ENCODE assay signal across 8 cellular contexts in the genomic region with DNA sequence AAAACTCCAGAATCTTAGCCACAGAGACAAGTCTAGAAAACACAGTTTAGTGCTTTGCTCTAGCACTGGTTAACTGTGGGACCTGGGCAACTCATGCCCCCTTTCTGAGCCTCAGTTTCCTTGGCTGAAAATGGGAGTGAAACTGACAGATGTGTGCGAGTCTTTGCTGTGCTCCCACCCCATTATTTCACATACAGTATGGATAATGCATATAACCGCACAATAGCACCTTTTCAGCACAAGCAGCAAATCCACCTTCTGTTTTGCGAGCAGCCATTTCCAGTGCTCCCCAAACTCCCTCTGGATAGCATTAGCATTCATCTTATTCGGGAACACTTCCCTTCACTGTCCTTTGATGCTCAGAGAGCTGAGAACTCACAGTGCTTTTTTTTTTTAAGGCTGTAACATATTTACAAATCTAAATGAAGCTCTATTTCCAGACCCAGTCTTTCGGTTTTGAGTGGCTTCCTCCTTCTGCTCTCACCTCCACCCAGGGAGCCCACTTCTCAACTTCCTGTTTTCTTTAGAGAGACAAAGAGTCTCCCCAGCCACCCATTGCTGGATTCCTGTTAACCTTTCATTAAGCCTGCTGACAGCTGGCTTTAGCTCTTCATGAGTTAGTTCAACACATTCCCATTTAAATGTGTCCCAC. TPM values are rescaled to one million over a fixed set of nuclear protein-coding genes. Genes with fewer than 3 reads are reported as not detected.
DNase-seq lines count a peak whose midpoint lies in the region; ATAC-seq, FAIRE-seq and TF ChIP-seq lines count a peak whose summit lies in the region.

No MANE protein-coding gene starts in this region.

- H3K4me1 ChIP-seq in Peyer's patch, result no peaks in the 10 kb centered on the region
- H3K4me1 ChIP-seq in mesodermal cell (ENCODE audit: control insufficient read depth, insufficient read depth, low read length, poor library complexity, severe bottlenecking), result peaks cover 6% of the 10 kb centered on the region

- 44 to 60% methylated on average over 5 of the region's 5 CpGs for WGBS in mesodermal cell (ENCODE audit: insufficient coverage in 2 of 2), 2 experiments

- intact Hi-C loops in dorsolateral prefrontal cortex (cut with DNase I), result no loop called here

- ATAC-seq in GM21447 (IDR thresholded peaks at IDR 0.05; ENCODE audit: unreplicated experiment) (peak; percentile 93), HG03571 (IDR thresholded peaks at IDR 0.05; ENCODE audit: unreplicated experiment) (peak; percentile 94)

- no peaks in the 10 kb centered on the region for H3K27me3 ChIP-seq in Peyer's patch
- peaks cover 0 to 3% (median 0%) of the 10 kb centered on the region in 45 donors for H3K27me3 ChIP-seq in dorsolateral prefrontal cortex

- H3K27ac ChIP-seq in Peyer's patch, result peak overlapping the region; percentile 23 to 67 (median 39)
- H3K27ac ChIP-seq in mesodermal cell (ENCODE audit: low read depth, low read length, severe bottlenecking), result peak overlapping the region; percentile 25
- H3K27ac ChIP-seq in dorsolateral prefrontal cortex, result no peak overlapping the region

- H3K4me3 ChIP-seq in Peyer's patch, result no peak overlapping the region
- H3K4me3 ChIP-seq in mesodermal cell (ENCODE audit: extremely low read depth, insufficient read depth, low read length, poor library complexity, severe bottlenecking), result no peak overlapping the region
- no peak overlapping the region for H3K4me3 ChIP-seq in dorsolateral prefrontal cortex

- peak; percentile 95 for FAIRE-seq in GM12891 (lab: Jason Lieb, UNC)

- TF ChIP-seq CTCF in Peyer's patch (IDR thresholded peaks at IDR 0.05) (no peak), dorsolateral prefrontal cortex (IDR thresholded peaks at IDR 0.05 in 54 of 56, conservative IDR thresholded peaks at IDR 0.05 in 2 of 56; ENCODE audit: low read depth in 1 of 56, partially characterized antibody in 56 of 56) (no peak)

- no peak for DNase-seq in GM12891 (ENCODE audit: insufficient read length, low spot score)
- peak in 2 of 3 donors; percentile 61 to 67 for DNase-seq in Peyer's patch
- DNase-seq in NCI-H1694 (lab: John Stamatoyannopoulos, UW), result no peak
- DNase-seq in 8988T, result no peak
- DNase-seq in dorsolateral prefrontal cortex, result no peak

- TF ChIP-seq POLR2A in GM12891 (IDR thresholded peaks at IDR 0.05; ENCODE audit: low read depth, low read length) (no peak), Peyer's patch (IDR thresholded peaks at IDR 0.05) (no peak)

- H3K9me3 ChIP-seq in Peyer's patch (no peaks in the 10 kb centered on the region), mesodermal cell (ENCODE audit: control insufficient read depth, low read length) (no peaks in the 10 kb centered on the region)

- no peaks in the 10 kb centered on the region for H3K36me3 ChIP-seq in Peyer's patch
- H3K36me3 ChIP-seq in mesodermal cell (ENCODE audit: control insufficient read depth, insufficient read depth, low read length), result no peaks in the 10 kb centered on the region

TF ChIP-seq in GM12891, 5 proteins besides CTCF, POLR2A, EP300 and RAD21:
- TF ChIP-seq POU2F2 (IDR thresholded peaks at IDR 0.05; ENCODE audit: low read depth, low read length) (no peak), SPI1 (IDR thresholded peaks at IDR 0.05; ENCODE audit: low read depth, low read length) (peak; percentile 82)

RNA-seq across cellular contexts. Expression of gene TIMD4, which starts 49.2 kb away (rescaled TPM):
- polyA plus RNA-seq in GM12891 (2012; ENCODE audit: low read depth, missing spikeins), result 2.0 TPM
- total RNA-seq in Peyer's patch (1 to 10 TPM in 1 of 4 donors, not detected in 3; 2.5 TPM), dorsolateral prefrontal cortex (1 to 10 TPM in 10 of 120 experiments, under 1 TPM in 33, not detected in 77; 0.22 to 1.7 (median 0.56) TPM)
- not detected for polyA plus RNA-seq in mesodermal cell (2013, experiment 1 of 2)
- not detected for polyA plus RNA-seq in mesodermal cell (2013, experiment 2 of 2)

Comparison
In these comparisons a context has a peak if more than half of its experiments do, and no peak if none do; other contexts are left out.
1. DNase-seq: peak in Peyer's patch (2 of 3); none in GM12891 (single experiment), NCI-H1694 (single experiment), 8988T (single experiment) and dorsolateral prefrontal cortex (0 of 10).
2. H3K27ac ChIP-seq: peak in Peyer's patch (4 of 4) and mesodermal cell (single experiment); none in dorsolateral prefrontal cortex (0 of 59).